In the genomic region with DNA sequence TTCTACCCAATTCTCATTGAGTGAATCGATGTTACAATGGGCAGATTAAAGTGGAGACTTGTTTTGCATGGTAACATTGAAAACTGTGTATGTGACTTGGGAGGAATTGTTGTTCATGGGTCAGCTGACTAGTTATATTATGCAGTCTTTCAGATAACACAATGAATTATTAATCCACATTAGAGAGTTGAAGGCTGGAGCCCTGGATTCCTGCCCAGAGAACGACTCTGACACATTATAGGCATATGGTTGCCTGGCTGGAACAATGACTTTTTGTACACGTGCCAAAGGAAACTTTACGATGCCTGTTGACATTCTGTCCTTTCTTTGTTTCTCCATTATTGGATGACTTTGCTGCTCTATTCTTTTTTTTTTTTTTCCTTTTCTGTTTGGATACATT, we compare ENCODE assay signal across 10 cellular contexts. TPM values are rescaled to one million over a fixed set of nuclear protein-coding genes. Genes with fewer than 3 reads are reported as not detected.
A peak's percentile ranks its signal among the peaks of the same experiment; 100 is the strongest.
DNase-seq lines count a peak whose midpoint lies in the region; ATAC-seq and TF ChIP-seq lines count a peak whose summit lies in the region.
"Had no signal": no experiment of that assay in that cellular context is flagged by ENCODE, and none has a peak within 500 bp of the region (broad histone marks: within the 10 kb centered on the region; RNA-seq: fewer than 3 reads in every experiment).

No MANE protein-coding gene starts in this region.

- no peaks in the 10 kb centered on the region for H3K79me2 ChIP-seq in PC-3 (ENCODE audit: low read length)

- intact Hi-C loops in PC-3 (cut with micrococcal nuclease) (no loop called here), ovary (cut with DNase I) (no loop called here)

- H3K27me3 ChIP-seq in PC-3 (ENCODE audit: low read length): no peaks in the 10 kb centered on the region
- H3K27me3 ChIP-seq in ovary: no peaks in the 10 kb centered on the region

- WGBS in ovary, 3 donors: 3 to 7% (median 5%) methylated on average over 4 of the region's 4 CpGs

- H3K9me3 ChIP-seq in PC-3 (ENCODE audit: low read length) (no peaks in the 10 kb centered on the region), ovary (no peaks in the 10 kb centered on the region)

- no peak overlapping the region for H3K27ac ChIP-seq in PC-3 (ENCODE audit: low read length)
- no peak overlapping the region for H3K27ac ChIP-seq in ovary

- peak; percentile 80 for ATAC-seq in PC-3
- ATAC-seq in HG02870 (IDR thresholded peaks at IDR 0.05; ENCODE audit: unreplicated experiment): no peak
- ATAC-seq in GM19023 (IDR thresholded peaks at IDR 0.05; ENCODE audit: unreplicated experiment): no peak
- ATAC-seq in GM21717 (IDR thresholded peaks at IDR 0.05; ENCODE audit: unreplicated experiment): no peak

- BruUV-seq in PC-3 (replicated peaks; lab: Mats Ljungman, UMichigan): no TSS peak

- H3K36me3 ChIP-seq in PC-3 (ENCODE audit: low read depth, low read length) (no peaks in the 10 kb centered on the region), ovary (no peaks in the 10 kb centered on the region)

- no peak overlapping the region for H2AFZ ChIP-seq in PC-3 (ENCODE audit: low read length)

- H3K9me2 ChIP-seq in PC-3 (replicated peaks; ENCODE audit: low read length): no peaks in the 10 kb centered on the region

- H3K4me1 ChIP-seq in PC-3 (ENCODE audit: insufficient read depth, low read length): peaks cover 9% of the 10 kb centered on the region; the same call in 1 of the 2 replicates
- no peaks in the 10 kb centered on the region for H3K4me1 ChIP-seq in ovary (ENCODE audit: insufficient read depth)

- H3K4me2 ChIP-seq in PC-3 (ENCODE audit: low read length): peak overlapping the region; percentile 25; the same call in 1 of the 2 replicates

- TF ChIP-seq EP300 in Ishikawa (IDR thresholded peaks at IDR 0.05; ENCODE audit: borderline replicate concordance): no peak
- TF ChIP-seq EP300 in ovary (IDR thresholded peaks at IDR 0.05): no peak

- H3K4me3 ChIP-seq in PC-3 (ENCODE audit: low read length) (no peak overlapping the region), epithelial cell of esophagus (ENCODE audit: low read length) (no peak overlapping the region), ovary (no peak overlapping the region)

- DNase-seq in PC-3 (peak; percentile 77), epithelial cell of esophagus (ENCODE audit: low read depth) (peak; percentile 56), pulmonary artery endothelial cell (ENCODE audit: low read depth, low spot score) (peak; percentile 96), ovary (no peak)
- DNase-seq: activated T-cell treated with anti-CD3 and anti-CD28 coated beads, Interleukin-2, amount 50 U/mL, for 48 hours had no signal

- no peaks in the 10 kb centered on the region for H4K20me1 ChIP-seq in PC-3 (ENCODE audit: low read length)

- H3F3A ChIP-seq in PC-3 (ENCODE audit: low read length, unreplicated experiment): no peaks in the 10 kb centered on the region

- TF ChIP-seq POLR2A in ovary (IDR thresholded peaks at IDR 0.05): no peak

- no peak for TF ChIP-seq RAD21 in Ishikawa (IDR thresholded peaks at IDR 0.05; ENCODE audit: low read depth)

- CTCF ChIA-PET in PC-3 (lab: Charles Lee): no interaction called here

- TF ChIP-seq CTCF in PC-3 (conservative IDR thresholded peaks at IDR 0.05; ENCODE audit: low read depth, low read length) (no peak), epithelial cell of esophagus (IDR thresholded peaks at IDR 0.05; ENCODE audit: insufficient read depth, low read depth, low read length, missing control alignments) (no peak), ovary (IDR thresholded peaks at IDR 0.05) (no peak)

- POLR2A ChIA-PET in PC-3 (lab: Charles Lee; ENCODE audit: unreplicated experiment): interaction anchor here (0.6 kb wide), 1 partner anchor 336 kb away, joined by 8 read pairs; a partner anchor contains a TSS

- no peak overlapping the region for H3K9ac ChIP-seq in PC-3 (ENCODE audit: low read length)

TF ChIP-seq in Ishikawa, 13 proteins besides CTCF, POLR2A, EP300 and RAD21:
- TF ChIP-seq ZBTB7A (IDR thresholded peaks at IDR 0.05; ENCODE audit: low read depth) (no peak), CEBPB (IDR thresholded peaks at IDR 0.05) (no peak), TCF12 (IDR thresholded peaks at IDR 0.05; ENCODE audit: low read depth) (no peak), TEAD4 (IDR thresholded peaks at IDR 0.05) (no peak), YY1 (IDR thresholded peaks at IDR 0.05; ENCODE audit: low read depth) (no peak), FOXM1 (IDR thresholded peaks at IDR 0.05; ENCODE audit: borderline replicate concordance, low read depth) (no peak), TAF1 (IDR thresholded peaks at IDR 0.05; ENCODE audit: low read depth) (no peak), EGR1 (IDR thresholded peaks at IDR 0.05) (no peak), NFIC (IDR thresholded peaks at IDR 0.05) (peak; percentile 70), CREB1 (IDR thresholded peaks at IDR 0.05; ENCODE audit: low read depth) (no peak)
- TF ChIP-seq, protein P1, sequence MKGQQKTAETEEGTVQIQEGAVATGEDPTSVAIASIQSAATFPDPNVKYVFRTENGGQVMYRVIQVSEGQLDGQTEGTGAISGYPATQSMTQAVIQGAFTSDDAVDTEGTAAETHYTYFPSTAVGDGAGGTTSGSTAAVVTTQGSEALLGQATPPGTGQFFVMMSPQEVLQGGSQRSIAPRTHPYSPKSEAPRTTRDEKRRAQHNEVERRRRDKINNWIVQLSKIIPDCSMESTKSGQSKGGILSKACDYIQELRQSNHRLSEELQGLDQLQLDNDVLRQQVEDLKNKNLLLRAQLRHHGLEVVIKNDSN (IDR thresholded peaks at IDR 0.05): peak; percentile 7; the same call in 1 of the 2 replicates
- TF ChIP-seq, protein P2, sequence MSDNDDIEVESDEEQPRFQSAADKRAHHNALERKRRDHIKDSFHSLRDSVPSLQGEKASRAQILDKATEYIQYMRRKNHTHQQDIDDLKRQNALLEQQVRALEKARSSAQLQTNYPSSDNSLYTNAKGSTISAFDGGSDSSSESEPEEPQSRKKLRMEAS (IDR thresholded peaks at IDR 0.05): 0 out of 2 replicates have a peak, but pooled peaks have one; percentile 13
- TF ChIP-seq, protein P3, sequence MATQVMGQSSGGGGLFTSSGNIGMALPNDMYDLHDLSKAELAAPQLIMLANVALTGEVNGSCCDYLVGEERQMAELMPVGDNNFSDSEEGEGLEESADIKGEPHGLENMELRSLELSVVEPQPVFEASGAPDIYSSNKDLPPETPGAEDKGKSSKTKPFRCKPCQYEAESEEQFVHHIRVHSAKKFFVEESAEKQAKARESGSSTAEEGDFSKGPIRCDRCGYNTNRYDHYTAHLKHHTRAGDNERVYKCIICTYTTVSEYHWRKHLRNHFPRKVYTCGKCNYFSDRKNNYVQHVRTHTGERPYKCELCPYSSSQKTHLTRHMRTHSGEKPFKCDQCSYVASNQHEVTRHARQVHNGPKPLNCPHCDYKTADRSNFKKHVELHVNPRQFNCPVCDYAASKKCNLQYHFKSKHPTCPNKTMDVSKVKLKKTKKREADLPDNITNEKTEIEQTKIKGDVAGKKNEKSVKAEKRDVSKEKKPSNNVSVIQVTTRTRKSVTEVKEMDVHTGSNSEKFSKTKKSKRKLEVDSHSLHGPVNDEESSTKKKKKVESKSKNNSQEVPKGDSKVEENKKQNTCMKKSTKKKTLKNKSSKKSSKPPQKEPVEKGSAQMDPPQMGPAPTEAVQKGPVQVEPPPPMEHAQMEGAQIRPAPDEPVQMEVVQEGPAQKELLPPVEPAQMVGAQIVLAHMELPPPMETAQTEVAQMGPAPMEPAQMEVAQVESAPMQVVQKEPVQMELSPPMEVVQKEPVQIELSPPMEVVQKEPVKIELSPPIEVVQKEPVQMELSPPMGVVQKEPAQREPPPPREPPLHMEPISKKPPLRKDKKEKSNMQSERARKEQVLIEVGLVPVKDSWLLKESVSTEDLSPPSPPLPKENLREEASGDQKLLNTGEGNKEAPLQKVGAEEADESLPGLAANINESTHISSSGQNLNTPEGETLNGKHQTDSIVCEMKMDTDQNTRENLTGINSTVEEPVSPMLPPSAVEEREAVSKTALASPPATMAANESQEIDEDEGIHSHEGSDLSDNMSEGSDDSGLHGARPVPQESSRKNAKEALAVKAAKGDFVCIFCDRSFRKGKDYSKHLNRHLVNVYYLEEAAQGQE (IDR thresholded peaks at IDR 0.05; ENCODE audit: low read depth): no peak
TF ChIP-seq in Ishikawa: peak in this region for 3.

RNA-seq across cellular contexts. Expression of a gene that starts 52.3 kb away (rescaled TPM):
- not detected in 2 replicates for total RNA-seq in PC-3 (2014; rRNA removed)
- total RNA-seq in pulmonary artery endothelial cell: not detected in 2 replicates
- under 1 TPM in 4 of 7 donors, not detected in 3; 0.47 to 0.92 (median 0.60) TPM for total RNA-seq in ovary
- 1 to 10 TPM in 1 of 2 donors, under 1 TPM in 1; 0.22 to 1.8 TPM for polyA plus RNA-seq in ovary
- total RNA-seq: osteocyte had no signal

Comparison
In these comparisons a context has a peak if more than half of its experiments do, and no peak if none do; other contexts are left out.
1. DNase-seq: peak in PC-3 (single experiment), epithelial cell of esophagus (single experiment) and pulmonary artery endothelial cell (single experiment); none in ovary (0 of 5).